18 cellular contexts compared by ENCODE assay signal in genomic region chr1:52569333-52570265, GRCh38. TPM values are rescaled to one million over a fixed set of nuclear protein-coding genes. Genes with fewer than 3 reads are reported as not detected.
A peak's percentile ranks its signal among the peaks of the same experiment; 100 is the strongest.
DNase-seq lines count a peak whose midpoint lies in the region; ATAC-seq and TF ChIP-seq lines count a peak whose summit lies in the region.
"Had no signal": no experiment of that assay in that cellular context is flagged by ENCODE, and none has a peak within 500 bp of the region (broad histone marks: within the 10 kb centered on the region; RNA-seq: fewer than 3 reads in every experiment).

No MANE protein-coding gene starts in this region.

- no peak for TF ChIP-seq CTCF in thyroid gland (IDR thresholded peaks at IDR 0.05)

- H3K27me3 ChIP-seq in thyroid gland: no peaks in the 10 kb centered on the region
- H3K27me3 ChIP-seq: gastroesophageal sphincter had no signal

- ATAC-seq in naive B cell (ENCODE audit: low read depth in 2 of 2) (peak; percentile 64 to 71), HG03520 (IDR thresholded peaks at IDR 0.05; ENCODE audit: unreplicated experiment) (no peak), GM21390 (IDR thresholded peaks at IDR 0.05; ENCODE audit: unreplicated experiment) (no peak)
- ATAC-seq: activated naive CD4-positive, alpha-beta T cell treated with anti-CD3 and anti-CD28 coated beads, Interleukin-2, amount 50 U/mL, for 72 hours; gastroesophageal sphincter; right cardiac atrium had no signal

- no peak for TF ChIP-seq POLR2A in thyroid gland (IDR thresholded peaks at IDR 0.05)

- H3K4me1 Mint-ChIP-seq in activated naive CD8-positive, alpha-beta T cell (ENCODE audit: low read depth): peaks cover 21% of the 10 kb centered on the region
- H3K4me1 Mint-ChIP-seq in naive B cell: peaks cover 18 to 34% (median 31%) of the 10 kb centered on the region in 3 donors

- H3K36me3 ChIP-seq in thyroid gland: no peaks in the 10 kb centered on the region
- H3K36me3 ChIP-seq: gastroesophageal sphincter had no signal

- no peaks in the 10 kb centered on the region for H3K36me3 Mint-ChIP-seq in activated naive CD8-positive, alpha-beta T cell
- H3K36me3 Mint-ChIP-seq in naive B cell: no peaks in the 10 kb centered on the region
- H3K36me3 Mint-ChIP-seq: activated naive CD4-positive, alpha-beta T cell treated with anti-CD3 and anti-CD28 coated beads, Interleukin-2, amount 50 U/mL, for 72 hours; CD4-positive, CD25-positive, alpha-beta regulatory T cell had no signal

- H3K9me3 ChIP-seq in thyroid gland: no peaks in the 10 kb centered on the region
- H3K9me3 ChIP-seq: gastroesophageal sphincter had no signal

- peak overlapping the region; percentile 13 for H3K27ac Mint-ChIP-seq in activated naive CD8-positive, alpha-beta T cell
- peak overlapping the region in 5 of 6 donors; percentile 1 to 83 (median 61) for H3K27ac Mint-ChIP-seq in naive B cell
- H3K27ac Mint-ChIP-seq: CD4-positive, CD25-positive, alpha-beta regulatory T cell had no signal

- no peaks in the 10 kb centered on the region for H3K9me3 Mint-ChIP-seq in activated naive CD8-positive, alpha-beta T cell (ENCODE audit: low read depth)
- peaks cover 0 to 1% (median 0%) of the 10 kb centered on the region in 7 donors for H3K9me3 Mint-ChIP-seq in naive B cell
- H3K9me3 Mint-ChIP-seq: activated naive CD4-positive, alpha-beta T cell treated with anti-CD3 and anti-CD28 coated beads, Interleukin-2, amount 50 U/mL, for 72 hours; CD4-positive, CD25-positive, alpha-beta regulatory T cell; central memory CD8-positive, alpha-beta T cell had no signal

- H3K4me3 Mint-ChIP-seq in activated naive CD8-positive, alpha-beta T cell: no peak overlapping the region
- peak overlapping the region in 7 of 8 donors; percentile 1 to 64 (median 31) for H3K4me3 Mint-ChIP-seq in naive B cell
- H3K4me3 Mint-ChIP-seq: CD4-positive, CD25-positive, alpha-beta regulatory T cell; central memory CD8-positive, alpha-beta T cell had no signal

- WGBS in thyroid gland, 2 donors: 68 to 73% methylated on average over 9 of the region's 9 CpGs

- H3K4me1 ChIP-seq in thyroid gland: peaks cover 0 to 11% of the 10 kb centered on the region in 2 donors

- intact Hi-C loops in thyroid gland (cut with DNase I): no loop called here

- no peaks in the 10 kb centered on the region for H3K27me3 Mint-ChIP-seq in activated naive CD8-positive, alpha-beta T cell
- H3K27me3 Mint-ChIP-seq in naive B cell: no peaks in the 10 kb centered on the region
- H3K27me3 Mint-ChIP-seq: central memory CD8-positive, alpha-beta T cell had no signal

- no peak overlapping the region for H3K27ac ChIP-seq in thyroid gland
- H3K27ac ChIP-seq: gastroesophageal sphincter had no signal

- DNase-seq in GDM1 (lab: John Stamatoyannopoulos, UW) (peak; percentile 42), NOMO-1 (lab: John Stamatoyannopoulos, UW; ENCODE audit: unreplicated experiment in 2 of 2) (peak; percentile 57 to 90), naive B cell (peak; percentile 22), thyroid gland (no peak), NCI-H128 (lab: John Stamatoyannopoulos, UW; ENCODE audit: unreplicated experiment) (no peak)
- DNase-seq: CD4-positive, CD25-positive, alpha-beta regulatory T cell; kidney; NCI-H187; NCI-H748 treated with DMSO at 0.1 percent for 48 hours; right cardiac atrium; SHP77; stimulated activated CD4-positive, alpha-beta T cell treated with anti-CD3 and anti-CD28 coated beads, Interleukin-2, amount 100 ng/mL, for 48 hours had no signal

- H3K4me3 ChIP-seq in thyroid gland (replicated peaks in 1 of 3): no peak overlapping the region
- H3K4me3 ChIP-seq: gastroesophageal sphincter had no signal

RNA-seq across cellular contexts. Expression of gene TUT4, which starts 16.7 kb away (rescaled TPM):
- polyA plus RNA-seq in naive B cell (ENCODE audit: low read depth in 6 of 6): 10 to 100 TPM; 35.7 to 47.9 (median 38.8) TPM
- 100 to 1,000 TPM in 3 of 4 donors, 10 to 100 TPM in 1; 90.5 to 169 (median 120) TPM for total RNA-seq in thyroid gland

RNA-seq across cellular contexts. Expression of gene GPX7, which starts 32.6 kb away (rescaled TPM):
- polyA plus RNA-seq in naive B cell (ENCODE audit: low read depth in 6 of 6): 10 to 100 TPM; 22.2 to 49.8 (median 34.8) TPM
- total RNA-seq in thyroid gland: 10 to 100 TPM; 15.7 to 77.9 (median 32.1) TPM

Comparison
In these comparisons a context has a peak if more than half of its experiments do, and no peak if none do; other contexts are left out.
1. DNase-seq: peak in GDM1 (single experiment), NOMO-1 (2 of 2) and naive B cell (single experiment); none in thyroid gland (0 of 2) and NCI-H128 (single experiment).
2. ATAC-seq: peak in naive B cell (2 of 2); none in HG03520 (single experiment) and GM21390 (single experiment).